Comparison of ENCODE assay signal across 27 cellular contexts in the genomic region with DNA sequence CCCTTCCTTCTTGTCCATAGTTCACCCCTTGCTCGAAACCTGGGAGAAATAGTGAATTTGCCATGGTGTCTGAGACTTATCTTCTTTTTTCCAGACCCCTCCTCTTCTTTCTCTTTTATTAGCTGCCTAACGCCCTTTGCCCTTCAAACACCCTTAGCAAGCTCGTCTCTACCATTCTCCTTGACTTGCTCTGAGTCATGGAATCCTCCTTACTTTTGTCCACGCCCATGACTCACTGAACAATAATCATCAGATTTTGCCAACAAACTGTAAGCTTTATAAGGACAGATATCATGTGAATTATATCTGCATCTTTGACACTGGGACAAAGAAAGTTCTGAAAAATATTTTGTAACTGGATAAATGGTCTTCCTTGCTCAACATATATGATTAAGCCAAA.
"Had no signal": no experiment of that assay in that cellular context is flagged by ENCODE, and none has a peak within 500 bp of the region (broad histone marks: within the 10 kb centered on the region; RNA-seq: fewer than 3 reads in every experiment).

No MANE protein-coding gene starts in this region.

- H3K9me3 Mint-ChIP-seq: activated CD4-positive, alpha-beta T cell treated with anti-CD3 and anti-CD28 coated beads, Interleukin-2, amount 10 ng/mL, durations not matched to agents 24 days and 14 days; activated T-helper 1 cell treated with anti-CD3 and anti-CD28 coated beads, Interleukin-12 subunit alpha, Interleukin-12 subunit beta, Interleukin-2, Interleukin-4 antibody, amounts not matched to agents 30 ng/mL and 10 ng/mL and 1 ng/mL, durations not matched to agents 14 hours and 24 hours and 36 hours had no signal

- ATAC-seq: right lobe of liver had no signal

- DNase-seq: activated CD4-positive, alpha-beta memory T cell treated with anti-CD3 and anti-CD28 coated beads for 36 hours; activated CD4-positive, alpha-beta T cell treated with anti-CD3 and anti-CD28 coated beads, Interleukin-2, amount 10 ng/mL, durations not matched to agents 24 days and 14 days; activated CD4-positive, CD25-positive, alpha-beta regulatory T cell treated with anti-CD3 and anti-CD28 coated beads, Interleukin-2, amount 50 U/mL, for 72 hours; activated CD8-positive, alpha-beta memory T cell treated with anti-CD3 and anti-CD28 coated beads, Interleukin-2, amount 50 U/mL, for 4 hours; activated effector memory CD4-positive, alpha-beta T cell treated with anti-CD3 and anti-CD28 coated beads, Interleukin-2, amount 50 U/mL, for 16 hours; activated naive CD4-positive, alpha-beta T cell treated with anti-CD3 and anti-CD28 coated beads for 36 hours; activated naive CD8-positive, alpha-beta T cell treated with anti-CD3 and anti-CD28 coated beads for 36 hours; activated T-cell treated with anti-CD3 and anti-CD28 coated beads, Interleukin-2, amount 50 U/mL, for 1 hour; adrenal gland; aorta; caudate nucleus; endodermal cell; foreskin melanocyte; glutamatergic neuron; islet precursor cell; left ventricle myocardium inferior; right lobe of liver; stimulated activated CD4-positive, alpha-beta T cell treated with anti-CD3 and anti-CD28 coated beads, Interleukin-2, amount 100 ng/mL, for 48 hours; stimulated activated naive CD4-positive, alpha-beta T cell treated with Interleukin-2 at 50 U/mL for 16 hours; T-helper 9 cell; testis; transverse colon had no signal

- H3K4me3 Mint-ChIP-seq: activated CD4-positive, alpha-beta memory T cell treated with anti-CD3 and anti-CD28 coated beads for 36 hours; activated CD4-positive, alpha-beta T cell treated with anti-CD3 and anti-CD28 coated beads, Interleukin-2, amount 10 ng/mL, durations not matched to agents 24 days and 14 days; activated naive CD4-positive, alpha-beta T cell treated with anti-CD3 and anti-CD28 coated beads for 36 hours; activated naive CD8-positive, alpha-beta T cell treated with anti-CD3 and anti-CD28 coated beads for 36 hours; activated T-helper 1 cell treated with anti-CD3 and anti-CD28 coated beads, Interleukin-12 subunit alpha, Interleukin-12 subunit beta, Interleukin-2, Interleukin-4 antibody, amounts not matched to agents 30 ng/mL and 10 ng/mL and 1 ng/mL, durations not matched to agents 14 hours and 24 hours and 36 hours; brain; endodermal cell; nephron; T-helper 1 cell treated with Interleukin-12 subunit alpha and Interleukin-12 subunit beta and Interleukin-4 antibody, amounts not matched to agents 30 μg/mL and 1 μg/mL, for 36 hours had no signal

- H3K27me3 Mint-ChIP-seq: activated CD4-positive, alpha-beta memory T cell treated with anti-CD3 and anti-CD28 coated beads for 36 hours; activated CD4-positive, alpha-beta T cell treated with anti-CD3 and anti-CD28 coated beads, Interleukin-2, amount 10 ng/mL, durations not matched to agents 24 days and 14 days; activated naive CD8-positive, alpha-beta T cell treated with anti-CD3 and anti-CD28 coated beads for 36 hours; brain had no signal

- H3K4me3 ChIP-seq: adrenal gland, esophagus muscularis mucosa, left ventricle myocardium inferior, right lobe of liver, testis, transverse colon had no signal

- H3K27ac Mint-ChIP-seq: activated CD4-positive, alpha-beta memory T cell treated with anti-CD3 and anti-CD28 coated beads for 36 hours; activated CD4-positive, alpha-beta T cell treated with anti-CD3 and anti-CD28 coated beads, Interleukin-2, amount 10 ng/mL, durations not matched to agents 24 days and 14 days; activated naive CD4-positive, alpha-beta T cell treated with anti-CD3 and anti-CD28 coated beads for 36 hours; activated naive CD8-positive, alpha-beta T cell treated with anti-CD3 and anti-CD28 coated beads for 36 hours; activated T-helper 1 cell treated with anti-CD3 and anti-CD28 coated beads, Interleukin-12 subunit alpha, Interleukin-12 subunit beta, Interleukin-2, Interleukin-4 antibody, amounts not matched to agents 30 ng/mL and 10 ng/mL and 1 ng/mL, durations not matched to agents 14 hours and 24 hours and 36 hours; brain; endodermal cell; nephron; T-helper 1 cell treated with Interleukin-12 subunit alpha and Interleukin-12 subunit beta and Interleukin-4 antibody, amounts not matched to agents 30 μg/mL and 1 μg/mL, for 36 hours had no signal

- H3K4me1 Mint-ChIP-seq: activated CD4-positive, alpha-beta T cell treated with anti-CD3 and anti-CD28 coated beads, Interleukin-2, amount 10 ng/mL, durations not matched to agents 24 days and 14 days; activated naive CD8-positive, alpha-beta T cell treated with anti-CD3 and anti-CD28 coated beads for 36 hours; brain; endodermal cell; nephron had no signal
